In genomic region chr16:69302301-69302700, GRCh38 we compare ENCODE assay signal across 14 cellular contexts. TPM values are rescaled to one million over a fixed set of nuclear protein-coding genes. Genes with fewer than 3 reads are reported as not detected.
DNase-seq lines count a peak whose midpoint lies in the region; ATAC-seq and TF ChIP-seq lines count a peak whose summit lies in the region.
"Had no signal": no experiment of that assay in that cellular context is flagged by ENCODE, and none has a peak within 500 bp of the region (broad histone marks: within the 10 kb centered on the region; RNA-seq: fewer than 3 reads in every experiment).

No MANE protein-coding gene starts in this region.

- H3K27me3 ChIP-seq in thyroid gland = no peaks in the 10 kb centered on the region
- H3K27me3 ChIP-seq in breast epithelium = no peaks in the 10 kb centered on the region

- no peak for TF ChIP-seq CTCF in nephron progenitor cell (IDR thresholded peaks at IDR 0.05)
- no peak for TF ChIP-seq CTCF in thyroid gland (IDR thresholded peaks at IDR 0.05)
- TF ChIP-seq CTCF in breast epithelium (IDR thresholded peaks at IDR 0.05) = no peak

- no peaks in the 10 kb centered on the region for H3K9me3 ChIP-seq in thyroid gland
- no peaks in the 10 kb centered on the region for H3K9me3 ChIP-seq in breast epithelium
- H3K9me3 ChIP-seq: Caco-2 had no signal

- H3K27ac Mint-ChIP-seq in activated naive CD4-positive, alpha-beta T cell treated with anti-CD3 and anti-CD28 coated beads, Interleukin-2, amount 10 ng/mL, durations not matched to agents 7 days and 5 days = peak overlapping the region; percentile 25
- H3K27ac Mint-ChIP-seq in activated naive CD4-positive, alpha-beta T cell treated with anti-CD3 and anti-CD28 coated beads, Interleukin-2, amount 50 U/mL, for 72 hours = no peak overlapping the region
- peak overlapping the region; percentile 28 for H3K27ac Mint-ChIP-seq in nephron progenitor cell
- H3K27ac Mint-ChIP-seq: GM23338 had no signal

- H3K27me3 Mint-ChIP-seq in activated naive CD4-positive, alpha-beta T cell treated with anti-CD3 and anti-CD28 coated beads, Interleukin-2, amount 10 ng/mL, durations not matched to agents 7 days and 5 days = no peaks in the 10 kb centered on the region
- peaks cover 7% of the 10 kb centered on the region for H3K27me3 Mint-ChIP-seq in nephron progenitor cell (ENCODE audit: low read depth, poor library complexity)
- H3K27me3 Mint-ChIP-seq: CD8-positive, alpha-beta memory T cell had no signal

- CTCF ChIA-PET in activated naive CD4-positive, alpha-beta T cell treated with anti-CD3 and anti-CD28 coated beads, Interleukin-2, amount 10 ng/mL, durations not matched to agents 7 days and 5 days (lab: Charles Lee) = no interaction called here

- H3K4me1 ChIP-seq in thyroid gland (peaks cover 70 to 79% of the 10 kb centered on the region in 2 donors), breast epithelium (no peaks in the 10 kb centered on the region)
- H3K4me1 ChIP-seq: Caco-2 had no signal

- H3K27ac ChIP-seq in thyroid gland (peak overlapping the region; percentile 88 to 93 (median 92)), breast epithelium (no peak overlapping the region)
- H3K27ac ChIP-seq: 22Rv1 had no signal

- no peaks in the 10 kb centered on the region for H3K4me1 Mint-ChIP-seq in activated naive CD4-positive, alpha-beta T cell treated with anti-CD3 and anti-CD28 coated beads, Interleukin-2, amount 10 ng/mL, durations not matched to agents 7 days and 5 days
- peaks cover 10% of the 10 kb centered on the region for H3K4me1 Mint-ChIP-seq in nephron progenitor cell
- H3K4me1 Mint-ChIP-seq: CD8-positive, alpha-beta memory T cell; GM23338 had no signal

- no peak overlapping the region for H3K4me3 Mint-ChIP-seq in activated naive CD4-positive, alpha-beta T cell treated with anti-CD3 and anti-CD28 coated beads, Interleukin-2, amount 10 ng/mL, durations not matched to agents 7 days and 5 days
- H3K4me3 Mint-ChIP-seq in nephron progenitor cell = no peak overlapping the region
- H3K4me3 Mint-ChIP-seq: CD8-positive, alpha-beta memory T cell; GM23338 had no signal

- DNase-seq in activated naive CD4-positive, alpha-beta T cell treated with anti-CD3 and anti-CD28 coated beads, Interleukin-2, amount 10 ng/mL, durations not matched to agents 7 days and 5 days = no peak
- DNase-seq in activated naive CD4-positive, alpha-beta T cell treated with anti-CD3 and anti-CD28 coated beads, Interleukin-2, amount 50 U/mL, for 72 hours (ENCODE audit: low spot score in 2 of 2) = no peak
- DNase-seq in nephron progenitor cell (no peak), thyroid gland (peak; percentile 86 to 88), GDM1 (lab: John Stamatoyannopoulos, UW) (no peak), germinal center (ENCODE audit: low spot score) (no peak), breast epithelium (ENCODE audit: low spot score in 2 of 2) (no peak)
- DNase-seq: Caco-2; CD8-positive, alpha-beta memory T cell; DND-41; GF-D8; H7 had no signal

- H3K36me3 Mint-ChIP-seq in activated naive CD4-positive, alpha-beta T cell treated with anti-CD3 and anti-CD28 coated beads, Interleukin-2, amount 10 ng/mL, durations not matched to agents 7 days and 5 days = peaks cover 12% of the 10 kb centered on the region
- no peaks in the 10 kb centered on the region for H3K36me3 Mint-ChIP-seq in activated naive CD4-positive, alpha-beta T cell treated with anti-CD3 and anti-CD28 coated beads, Interleukin-2, amount 50 U/mL, for 72 hours
- peaks cover 31% of the 10 kb centered on the region for H3K36me3 Mint-ChIP-seq in nephron progenitor cell (ENCODE audit: low read depth)

- H3K9me3 Mint-ChIP-seq in activated naive CD4-positive, alpha-beta T cell treated with anti-CD3 and anti-CD28 coated beads, Interleukin-2, amount 10 ng/mL, durations not matched to agents 7 days and 5 days = no peaks in the 10 kb centered on the region
- H3K9me3 Mint-ChIP-seq in activated naive CD4-positive, alpha-beta T cell treated with anti-CD3 and anti-CD28 coated beads, Interleukin-2, amount 50 U/mL, for 72 hours = no peaks in the 10 kb centered on the region
- H3K9me3 Mint-ChIP-seq in nephron progenitor cell = no peaks in the 10 kb centered on the region
- H3K9me3 Mint-ChIP-seq: CD8-positive, alpha-beta memory T cell; GM23338 had no signal

- 43 to 47% methylated on average over 4 of the region's 4 CpGs for WGBS in thyroid gland, 2 donors

- TF ChIP-seq POLR2A in thyroid gland (IDR thresholded peaks at IDR 0.05) (peak in 1 of 2 donors; percentile 42), breast epithelium (IDR thresholded peaks at IDR 0.05) (no peak)

- H3K36me3 ChIP-seq in thyroid gland (no peaks in the 10 kb centered on the region), breast epithelium (no peaks in the 10 kb centered on the region)

- no peak for ATAC-seq in activated naive CD4-positive, alpha-beta T cell treated with anti-CD3 and anti-CD28 coated beads, Interleukin-2, amount 50 U/mL, for 72 hours
- ATAC-seq: GM23338 had no signal

- intact Hi-C loops in thyroid gland (cut with DNase I) (no loop called here), breast epithelium (cut with DNase I; ENCODE audit: low total_unique reads) (no loop called here)

- H3K4me3 ChIP-seq in thyroid gland (replicated peaks in 1 of 3) (no peak overlapping the region), breast epithelium (no peak overlapping the region)
- H3K4me3 ChIP-seq: GM23338 had no signal

RNA-seq across cellular contexts. Expression of gene VPS4A, which starts 8.8 kb away (rescaled TPM):
- 10 to 100 TPM; 23.1 to 29.1 TPM for total RNA-seq in activated naive CD4-positive, alpha-beta T cell treated with anti-CD3 and anti-CD28 coated beads, Interleukin-2, amount 50 U/mL, for 72 hours
- total RNA-seq in thyroid gland (10 to 100 TPM; 33.5 to 47.5 (median 43.2) TPM), breast epithelium (10 to 100 TPM; 31.3 to 43.8 (median 32.4) TPM)

RNA-seq across cellular contexts. Expression of gene PDF, which starts 28.1 kb away (rescaled TPM):
- 10 to 100 TPM in 1 of 2 donors, 1 to 10 TPM in 1; 7.3 to 17.4 TPM for total RNA-seq in activated naive CD4-positive, alpha-beta T cell treated with anti-CD3 and anti-CD28 coated beads, Interleukin-2, amount 50 U/mL, for 72 hours
- total RNA-seq in thyroid gland (10 to 100 TPM; 35.2 to 57.0 (median 51.0) TPM), breast epithelium (10 to 100 TPM; 13.9 to 20.2 (median 19.7) TPM)

RNA-seq across cellular contexts. Expression of gene COG8, which starts 37.1 kb away (rescaled TPM):
- total RNA-seq in activated naive CD4-positive, alpha-beta T cell treated with anti-CD3 and anti-CD28 coated beads, Interleukin-2, amount 50 U/mL, for 72 hours = 10 to 100 TPM; 26.9 to 28.2 TPM
- total RNA-seq in thyroid gland = 10 to 100 TPM; 63.3 to 84.2 (median 74.7) TPM
- total RNA-seq in breast epithelium = 10 to 100 TPM; 40.2 to 52.8 (median 44.9) TPM

RNA-seq across cellular contexts. Expression of gene NIP7, which starts 37.3 kb away (rescaled TPM):
- total RNA-seq in activated naive CD4-positive, alpha-beta T cell treated with anti-CD3 and anti-CD28 coated beads, Interleukin-2, amount 50 U/mL, for 72 hours = 10 to 100 TPM; 35.8 to 44.7 TPM
- total RNA-seq in thyroid gland (10 to 100 TPM in 3 of 4 donors, 1 to 10 TPM in 1; 9.8 to 17.5 (median 14.7) TPM), breast epithelium (10 to 100 TPM; 10.6 to 16.1 (median 15.4) TPM)

RNA-seq across cellular contexts. Expression of gene TMED6, which starts 49.3 kb away (rescaled TPM):
- total RNA-seq in activated naive CD4-positive, alpha-beta T cell treated with anti-CD3 and anti-CD28 coated beads, Interleukin-2, amount 50 U/mL, for 72 hours = 1 to 10 TPM in 1 of 2 donors, under 1 TPM in 1; 0.39 to 1.8 TPM
- total RNA-seq in thyroid gland (1 to 10 TPM in 1 of 4 donors, not detected in 3; 4.1 TPM), breast epithelium (1 to 10 TPM in 1 of 3 donors, under 1 TPM in 1, not detected in 1; 0.32 to 1.3 TPM)
- total RNA-seq: GM23338, H7 had no signal

Comparison
In these comparisons a context has a peak if more than half of its experiments do, and no peak if none do; other contexts are left out.
1. H3K27ac Mint-ChIP-seq: peak in activated naive CD4-positive, alpha-beta T cell treated with anti-CD3 and anti-CD28 coated beads, Interleukin-2, amount 10 ng/mL, durations not matched to agents 7 days and 5 days (single experiment) and nephron progenitor cell (single experiment); none in activated naive CD4-positive, alpha-beta T cell treated with anti-CD3 and anti-CD28 coated beads, Interleukin-2, amount 50 U/mL, for 72 hours (0 of 2).
2. DNase-seq: peak in thyroid gland (2 of 2); none in activated naive CD4-positive, alpha-beta T cell treated with anti-CD3 and anti-CD28 coated beads, Interleukin-2, amount 10 ng/mL, durations not matched to agents 7 days and 5 days (single experiment), activated naive CD4-positive, alpha-beta T cell treated with anti-CD3 and anti-CD28 coated beads, Interleukin-2, amount 50 U/mL, for 72 hours (0 of 2), nephron progenitor cell (single experiment), GDM1 (single experiment), germinal center (single experiment) and breast epithelium (0 of 2).
3. H3K27ac ChIP-seq: peak in thyroid gland (3 of 3); none in breast epithelium (0 of 2).